Comparison of ENCODE assay signal across 8 cellular contexts in genomic region chr12:57546438-57547365, GRCh38. TPM values are rescaled to one million over a fixed set of nuclear protein-coding genes. Genes with fewer than 3 reads are reported as not detected.
A peak's percentile ranks its signal among the peaks of the same experiment; 100 is the strongest.
DNase-seq lines count a peak whose midpoint lies in the region; ATAC-seq and TF ChIP-seq lines count a peak whose summit lies in the region.

TSS of gene DCTN2 (minus strand) at chr12:57547192. CDS start at chr12:57547063, 129 bp downstream.

- H3K27ac Mint-ChIP-seq in activated CD8-positive, alpha-beta memory T cell treated with anti-CD3 and anti-CD28 coated beads, Interleukin-2, amount 10 ng/mL, durations not matched to agents 7 days and 5 days, result peak within 1 kb of the TSS; percentile 96
- H3K27ac Mint-ChIP-seq in endodermal cell, result peak within 1 kb of the TSS; percentile 82

- in situ Hi-C loops in Caki2 (cut with HindIII; ENCODE audit: low pct_unique_long_range_greater_than_20kb, low sequenced_read_pairs), result no loop called here

- H3K4me3 ChIP-seq in NT2/D1 (ENCODE audit: insufficient read length, low read depth) (peak within 1 kb of the TSS; percentile 86), endodermal cell (ENCODE audit: low read length) (peak within 1 kb of the TSS; percentile 92)

- H3K27me3 Mint-ChIP-seq in activated CD8-positive, alpha-beta memory T cell treated with anti-CD3 and anti-CD28 coated beads, Interleukin-2, amount 10 ng/mL, durations not matched to agents 7 days and 5 days, result peaks cover 11% of the 10 kb centered on the region
- peaks cover 38% of the 10 kb centered on the region for H3K27me3 Mint-ChIP-seq in endodermal cell (ENCODE audit: insufficient read depth)

- no peak for TF ChIP-seq CTCF in endodermal cell (conservative IDR thresholded peaks at IDR 0.05)

- H3K9me3 ChIP-seq in NT2/D1 (ENCODE audit: insufficient read depth, low read length) (no peaks in the 10 kb centered on the region), endodermal cell (ENCODE audit: control insufficient read depth, low read length) (no peaks in the 10 kb centered on the region)

- WGBS in endodermal cell (ENCODE audit: insufficient coverage in 1 of 2, insufficient read length in 1 of 2), 2 experiments, result 0% methylated on average over 13 to 58 of the region's 58 CpGs

- peak within 1 kb of the TSS; percentile 74 for H3K27ac ChIP-seq in endodermal cell (ENCODE audit: low read depth, low read length)

- H3K9me3 Mint-ChIP-seq in activated CD8-positive, alpha-beta memory T cell treated with anti-CD3 and anti-CD28 coated beads, Interleukin-2, amount 10 ng/mL, durations not matched to agents 7 days and 5 days (ENCODE audit: low read depth), result no peaks in the 10 kb centered on the region
- no peaks in the 10 kb centered on the region for H3K9me3 Mint-ChIP-seq in endodermal cell

- peak within 1 kb of the TSS; percentile 100 for H3K4me3 Mint-ChIP-seq in activated CD8-positive, alpha-beta memory T cell treated with anti-CD3 and anti-CD28 coated beads, Interleukin-2, amount 10 ng/mL, durations not matched to agents 7 days and 5 days
- peak within 1 kb of the TSS; percentile 97 for H3K4me3 Mint-ChIP-seq in endodermal cell

- peak; percentile 98 for ATAC-seq in GM21381 (IDR thresholded peaks at IDR 0.05; ENCODE audit: unreplicated experiment)
- peak; percentile 96 for ATAC-seq in activated CD8-positive, alpha-beta memory T cell treated with anti-CD3 and anti-CD28 coated beads, Interleukin-2, amount 10 ng/mL, durations not matched to agents 7 days and 5 days

- peaks cover 56% of the 10 kb centered on the region for H3K4me1 Mint-ChIP-seq in activated CD8-positive, alpha-beta memory T cell treated with anti-CD3 and anti-CD28 coated beads, Interleukin-2, amount 10 ng/mL, durations not matched to agents 7 days and 5 days
- peaks cover 17% of the 10 kb centered on the region for H3K4me1 Mint-ChIP-seq in endodermal cell

- peaks cover 7% of the 10 kb centered on the region for H3K36me3 Mint-ChIP-seq in activated CD8-positive, alpha-beta memory T cell treated with anti-CD3 and anti-CD28 coated beads, Interleukin-2, amount 10 ng/mL, durations not matched to agents 7 days and 5 days
- H3K36me3 Mint-ChIP-seq in endodermal cell (ENCODE audit: low read depth), result peaks cover 8% of the 10 kb centered on the region

- peaks cover 9% of the 10 kb centered on the region for H3K4me1 ChIP-seq in NT2/D1 (ENCODE audit: insufficient read depth, insufficient read length)
- peaks cover 4% of the 10 kb centered on the region for H3K4me1 ChIP-seq in endodermal cell (ENCODE audit: control insufficient read depth, insufficient read depth, low read length)

- H3K27me3 ChIP-seq in NT2/D1 (ENCODE audit: insufficient read depth, insufficient read length) (peaks cover 42% of the 10 kb centered on the region), endodermal cell (ENCODE audit: control insufficient read depth, insufficient read depth, low read length, poor library complexity, severe bottlenecking) (peaks cover 32% of the 10 kb centered on the region)

- H3K9ac ChIP-seq in NT2/D1 (ENCODE audit: insufficient read length, low read depth) (peak within 1 kb of the TSS; percentile 94), endodermal cell (ENCODE audit: extremely low read depth, low read length, poor library complexity, severe bottlenecking) (peak within 1 kb of the TSS; percentile 86)

- H3K36me3 ChIP-seq in NT2/D1 (ENCODE audit: insufficient read depth, insufficient read length, low read length) (peaks cover 26% of the 10 kb centered on the region), endodermal cell (ENCODE audit: control insufficient read depth, insufficient read depth, low read length) (peaks cover 14% of the 10 kb centered on the region)

- CTCF ChIA-PET in activated CD8-positive, alpha-beta memory T cell treated with anti-CD3 and anti-CD28 coated beads, Interleukin-2, amount 10 ng/mL, durations not matched to agents 7 days and 5 days (lab: Charles Lee), result interaction anchor here (0.6 to 3.1 kb wide), 16 partner anchors 8 to 195 kb away, joined by 3 to 13 read pairs (median 4); partner anchors contain the start of genes DDIT3 and OS9

- DNase-seq in Caki2 (ENCODE audit: low read depth) (peak; percentile 95), HUDEP-2 (lab: John Stamatoyannopoulos, UW; ENCODE audit: unreplicated experiment in 76 of 76) (peak in 75 of 76 experiments; percentile 43 to 98 (median 95)), NT2/D1 (ENCODE audit: low read depth, low spot score) (peak; percentile 92), endodermal cell (peak; percentile 99), mesenteric fat pad (ENCODE audit: low spot score) (peak; percentile 97)
- DNase-seq in activated CD8-positive, alpha-beta memory T cell treated with anti-CD3 and anti-CD28 coated beads, Interleukin-2, amount 10 ng/mL, durations not matched to agents 7 days and 5 days, result peak; percentile 99
- peak; percentile 65 for DNase-seq in stimulated activated CD8-positive, alpha-beta memory T cell treated with anti-CD3 and anti-CD28 coated beads, Interleukin-15, amount 100 ng/mL, for 24 hours (ENCODE audit: low read depth)

RNA-seq across cellular contexts. Expression of gene DCTN2, which starts in this region (rescaled TPM):
- total RNA-seq in Caki2 (2014; rRNA removed; shearing (Covaris generic); ENCODE audit: low replicate concordance), result 358 and 362 TPM in 2 replicates
- 10 to 100 TPM; 90.8 to 99.0 TPM for total RNA-seq in activated CD8-positive, alpha-beta memory T cell treated with anti-CD3 and anti-CD28 coated beads, Interleukin-2, amount 10 ng/mL, durations not matched to agents 7 days and 5 days
- total RNA-seq in endodermal cell, result 100 to 1,000 TPM; 110 to 114 TPM
- 164 TPM for polyA plus RNA-seq in endodermal cell (2013, experiment 1 of 2)
- 157 TPM for polyA plus RNA-seq in endodermal cell (2013, experiment 2 of 2)
- 106 TPM for total RNA-seq in mesenteric fat pad

Comparison
In these comparisons a context has a peak if more than half of its experiments do, and no peak if none do; other contexts are left out.
1. Peak in every context shown above with its lines: DNase-seq, ATAC-seq, H3K4me3 ChIP-seq and H3K27ac ChIP-seq.